14 cellular contexts compared by ENCODE assay signal in the genomic region with DNA sequence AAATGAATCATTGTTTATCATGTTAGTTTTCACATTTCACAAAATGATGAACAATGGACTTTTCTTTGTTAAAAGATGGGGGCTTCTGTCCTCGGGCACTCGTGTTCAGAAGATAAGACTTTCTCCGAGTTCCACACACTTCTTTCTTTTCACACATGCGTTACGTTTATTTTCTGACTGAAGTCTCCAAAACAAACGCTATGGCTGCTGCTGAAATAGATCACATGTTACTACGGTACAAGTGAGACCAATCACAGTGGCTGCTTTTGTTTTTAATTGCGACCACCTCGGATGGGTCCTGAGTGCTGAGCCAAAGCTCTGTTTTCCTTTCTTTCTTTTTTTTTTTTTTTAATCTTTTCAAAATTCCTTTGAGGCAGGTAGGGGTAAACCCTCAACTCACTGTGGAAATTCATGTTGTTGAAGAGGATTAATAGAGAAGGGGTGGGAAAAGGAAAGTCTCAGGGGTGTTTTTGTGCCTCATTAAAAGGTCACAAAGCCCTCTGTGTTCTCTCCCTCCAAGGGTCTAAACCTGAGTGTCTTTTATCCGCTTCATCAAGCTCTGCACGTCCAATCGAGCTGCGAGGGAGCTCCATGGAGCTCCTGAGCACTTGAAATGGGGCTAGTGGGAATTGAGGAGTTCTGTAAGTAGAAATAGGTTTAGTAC. TPM values are rescaled to one million over a fixed set of nuclear protein-coding genes. Genes with fewer than 3 reads are reported as not detected.
DNase-seq lines count a peak whose midpoint lies in the region; ATAC-seq, FAIRE-seq and TF ChIP-seq lines count a peak whose summit lies in the region.
"Had no signal": no experiment of that assay in that cellular context is flagged by ENCODE, and none has a peak within 500 bp of the region (broad histone marks: within the 10 kb centered on the region; RNA-seq: fewer than 3 reads in every experiment).

No MANE protein-coding gene starts in this region.

- H2AK9ac ChIP-seq in IMR-90 (replicated peaks; ENCODE audit: low read depth, low read length, poor library complexity) = no peak overlapping the region

- no peak for TF ChIP-seq POLR2A in IMR-90 (IDR thresholded peaks at IDR 0.05; ENCODE audit: low read depth, low read length)
- TF ChIP-seq POLR2A in H1 (IDR thresholded peaks at IDR 0.05; ENCODE audit: control extremely low read depth in 1 of 2, low read depth in 2 of 2, low read length in 2 of 2) = no peak

- no peak for TF ChIP-seq RAD21 in IMR-90 (IDR thresholded peaks at IDR 0.05; ENCODE audit: low read length)
- TF ChIP-seq RAD21 in H1 (IDR thresholded peaks at IDR 0.05 in 1 of 2, conservative IDR thresholded peaks at IDR 0.05 in 1 of 2; ENCODE audit: low read depth in 2 of 2, low read length in 2 of 2) = no peak

- BruUV-seq in IMR-90 (replicated peaks; lab: Mats Ljungman, UMichigan) = no TSS peak

- H3K18ac ChIP-seq in IMR-90 (ENCODE audit: low read depth, low read length) = peak overlapping the region; percentile 87
- peak overlapping the region; percentile 60; the same call in 1 of the 2 replicates for H3K18ac ChIP-seq in H1 (ENCODE audit: extremely low read depth, low read length)

- no peak overlapping the region for H3K4me3 Mint-ChIP-seq in CD8-positive, alpha-beta memory T cell
- H3K4me3 Mint-ChIP-seq in nephron = no peak overlapping the region

- H3K9ac ChIP-seq in IMR-90 (ENCODE audit: low read depth, low read length) (no peak overlapping the region), H1 (replicated peaks in 1 of 4; ENCODE audit: extremely low read depth in 1 of 4, low read depth in 3 of 4, low read length in 3 of 4) (no peak overlapping the region)
- H3K9ac ChIP-seq: GM23248 had no signal

- H3K27me3 ChIP-seq in CD8-positive, alpha-beta memory T cell (ENCODE audit: insufficient read depth, low read length, poor library complexity, severe bottlenecking) = no peaks in the 10 kb centered on the region
- H3K27me3 ChIP-seq in IMR-90 (ENCODE audit: control insufficient read depth, insufficient read depth, low read length) (no peaks in the 10 kb centered on the region), H1 (replicated peaks in 1 of 4; ENCODE audit: control insufficient read depth in 3 of 4, extremely low read depth in 1 of 4, insufficient read depth in 3 of 4, low read length in 3 of 4) (no peaks in the 10 kb centered on the region; a peak in 2 of 7 replicates)

- H3K79me1 ChIP-seq in IMR-90 (ENCODE audit: low read depth in 1 of 2, low read length in 2 of 2) (peaks cover 0 to 8% of the 10 kb centered on the region in 2 experiments; a peak in 2 of 4 replicates), H1 (ENCODE audit: low read depth, low read length) (no peaks in the 10 kb centered on the region)

- peaks cover 0 to 9% (median 0%) of the 10 kb centered on the region in 5 donors for H3K9me3 Mint-ChIP-seq in CD8-positive, alpha-beta memory T cell
- peaks cover 4% of the 10 kb centered on the region for H3K9me3 Mint-ChIP-seq in nephron

- WGBS in IMR-90 (ENCODE audit: extremely low coverage in 2 of 2, insufficient read length in 1 of 2), 2 experiments = 59% methylated on average over 2 of the region's 13 CpGs; no CpG with 5 or more reads in 1 of the 2 experiments
- 53% methylated on average over 13 of the region's 13 CpGs; no CpG with 5 or more reads in 1 of the 2 experiments for WGBS in H1 (ENCODE audit: extremely low coverage in 1 of 2, insufficient coverage in 1 of 2, insufficient read length in 1 of 2, insufficient replicate concordance in 2 of 2, low coverage in 1 of 2, low lambda C conversion rate in 2 of 2, missing lambda C conversion rate in 1 of 2), 2 experiments

- no peaks in the 10 kb centered on the region for H3K36me3 ChIP-seq in CD8-positive, alpha-beta memory T cell (ENCODE audit: insufficient read depth, low read length)
- H3K36me3 ChIP-seq in IMR-90 (ENCODE audit: control insufficient read depth, insufficient read depth, low read length) (no peaks in the 10 kb centered on the region), H1 (ENCODE audit: control insufficient read depth in 2 of 4, insufficient read depth in 4 of 4, low read length in 3 of 4) (no peaks in the 10 kb centered on the region)
- H3K36me3 ChIP-seq: thoracic aorta had no signal

- peak overlapping the region; percentile 36 to 58 for H4K8ac ChIP-seq in IMR-90 (ENCODE audit: low read depth in 2 of 2, low read length in 2 of 2)
- H4K8ac ChIP-seq in H1 (ENCODE audit: extremely low read depth, insufficient read depth, low read length) = no peak overlapping the region

- H2BK15ac ChIP-seq in IMR-90 (ENCODE audit: low read depth, low read length) (peak overlapping the region; percentile 23; the same call in 2 of the 3 replicates), H1 (ENCODE audit: low read length) (no peak overlapping the region)

- in situ Hi-C loops in IMR-90 (cut with MboI; ENCODE audit: low sequenced_read_pairs) = no loop called here

- dilution Hi-C loops in IMR-90 (cut with HindIII; ENCODE audit: low sequenced_read_pairs, unreplicated experiment) = no loop called here

- H3K4me3 ChIP-seq in CD8-positive, alpha-beta memory T cell (ENCODE audit: low read length) = no peak overlapping the region
- no peak overlapping the region for H3K4me3 ChIP-seq in IMR-90 (ENCODE audit: insufficient read depth, low read depth, low read length)
- peak overlapping the region in 1 of 4 experiments; percentile 22; a peak in 1 of 8 replicates for H3K4me3 ChIP-seq in H1 (ENCODE audit: extremely low read depth in 1 of 4, insufficient read depth in 2 of 4, low read depth in 3 of 4, low read length in 4 of 4)
- H3K4me3 ChIP-seq: GM12878, GM23248, thoracic aorta had no signal

- peak overlapping the region; percentile 34; the same call in 1 of the 2 replicates for H3K14ac ChIP-seq in IMR-90 (replicated peaks; ENCODE audit: low read depth, low read length)
- H3K14ac ChIP-seq in H1 (ENCODE audit: insufficient read length) = no peak overlapping the region

- H2BK120ac ChIP-seq in IMR-90 (ENCODE audit: low read depth, low read length) (peak overlapping the region; percentile 72), H1 (replicated peaks; ENCODE audit: low read depth, low read length) (peak overlapping the region; percentile 81)

- peaks cover 5 to 19% (median 13%) of the 10 kb centered on the region in 3 donors for H3K36me3 Mint-ChIP-seq in CD8-positive, alpha-beta memory T cell
- H3K36me3 Mint-ChIP-seq in nephron (ENCODE audit: low read depth) = no peaks in the 10 kb centered on the region

- H3K27me3 Mint-ChIP-seq in CD8-positive, alpha-beta memory T cell = peaks cover 0 to 4% of the 10 kb centered on the region in 2 donors
- H3K27me3 Mint-ChIP-seq in nephron (ENCODE audit: low read depth) = peaks cover 23% of the 10 kb centered on the region

- peaks cover 76 to 92% (median 91%) of the 10 kb centered on the region in 3 donors for H3K4me1 Mint-ChIP-seq in CD8-positive, alpha-beta memory T cell
- H3K4me1 Mint-ChIP-seq in nephron = peaks cover 16% of the 10 kb centered on the region

- no peak for FAIRE-seq in H1 (lab: Jason Lieb, UNC)
- FAIRE-seq: GM12878 had no signal

- H3K27ac ChIP-seq in CD8-positive, alpha-beta memory T cell (ENCODE audit: low read depth, low read length) = no peak overlapping the region
- H3K27ac ChIP-seq in IMR-90 (ENCODE audit: insufficient read depth, low read length) = peak overlapping the region; percentile 22; the same call in 1 of the 2 replicates
- H3K27ac ChIP-seq in H1 (ENCODE audit: low read depth, low read length) = peak overlapping the region; percentile 25; the same call in 1 of the 2 replicates
- H3K27ac ChIP-seq: GM23248, thoracic aorta had no signal

- no peaks in the 10 kb centered on the region for H3K79me2 ChIP-seq in H1 (ENCODE audit: control insufficient read depth in 1 of 2, insufficient read depth in 2 of 2, low read length in 2 of 2)

- ATAC-seq in IMR-90 (ENCODE audit: low read depth) (no peak), HG02798 (IDR thresholded peaks at IDR 0.05; ENCODE audit: poor library complexity, unreplicated experiment) (no peak), GM21529 (IDR thresholded peaks at IDR 0.05; ENCODE audit: unreplicated experiment) (no peak)
- ATAC-seq: GM12878, Right ventricle myocardium inferior had no signal

- intact Hi-C loops in IMR-90 (cut with micrococcal nuclease) = loop anchor here (2.0 to 10.0 kb wide), 2 partner anchors 314 to 536 kb away; no protein-coding TSS in a partner anchor

- peak overlapping the region; percentile 47 for H2BK5ac ChIP-seq in IMR-90 (ENCODE audit: low read depth, low read length, poor library complexity, severe bottlenecking)
- peak overlapping the region; percentile 54; the same call in 1 of the 2 replicates for H2BK5ac ChIP-seq in H1 (ENCODE audit: low read depth, low read length)

- H2AFZ ChIP-seq in IMR-90 (replicated peaks; ENCODE audit: low read length, poor library complexity) = no peak overlapping the region
- peak overlapping the region; percentile 9; the same call in 1 of the 2 replicates for H2AFZ ChIP-seq in H1 (ENCODE audit: low read length)
- H2AFZ ChIP-seq: GM23248 had no signal

- no peaks in the 10 kb centered on the region for H4K20me1 ChIP-seq in IMR-90 (ENCODE audit: insufficient read depth, low read length)
- H4K20me1 ChIP-seq in H1 (replicated peaks in 1 of 2; ENCODE audit: control insufficient read depth in 1 of 2, insufficient read depth in 2 of 2, low read length in 2 of 2) = no peaks in the 10 kb centered on the region

- no peak for TF ChIP-seq EP300 in H1 (IDR thresholded peaks at IDR 0.05; ENCODE audit: borderline replicate concordance in 1 of 2, low read depth in 2 of 2, low read length in 2 of 2)

- H3K9me1 ChIP-seq in IMR-90 (ENCODE audit: insufficient read depth, low read length) = peaks cover 25% of the 10 kb centered on the region

- H3K4me2 ChIP-seq in IMR-90 (ENCODE audit: low read depth, low read length) (peak overlapping the region; percentile 14; the same call in 1 of the 2 replicates), H1 (ENCODE audit: insufficient read depth in 1 of 2, low read depth in 2 of 2, low read length in 2 of 2) (peak overlapping the region; percentile 21 to 45)

- H2AK5ac ChIP-seq in IMR-90 (ENCODE audit: low read depth, low read length) (peak overlapping the region; percentile 26), H1 (ENCODE audit: low read depth, low read length) (no peak overlapping the region)

- peak overlapping the region; percentile 2; the same call in 1 of the 2 replicates for H3K23ac ChIP-seq in IMR-90 (ENCODE audit: low read depth, low read length)
- no peak overlapping the region for H3K23ac ChIP-seq in H1 (ENCODE audit: insufficient read length)

- no peaks in the 10 kb centered on the region for H3K9me3 ChIP-seq in CD8-positive, alpha-beta memory T cell (ENCODE audit: low read length)
- H3K9me3 ChIP-seq in IMR-90 (ENCODE audit: control insufficient read depth, insufficient read depth, low read length) (no peaks in the 10 kb centered on the region), H1 (ENCODE audit: insufficient read depth in 2 of 2, low read depth in 1 of 2, low read length in 1 of 2) (no peaks in the 10 kb centered on the region)
- H3K9me3 ChIP-seq: thoracic aorta had no signal

- peak overlapping the region; percentile 29; the same call in 1 of the 2 replicates for H2BK12ac ChIP-seq in H1 (ENCODE audit: low read depth, low read length)

- peak overlapping the region; percentile 81 for H4K5ac ChIP-seq in IMR-90 (ENCODE audit: low read depth, low read length)
- peak overlapping the region; percentile 50 for H4K5ac ChIP-seq in H1 (ENCODE audit: insufficient read length, low read depth, low read length)

- POLR2A ChIA-PET in CD8-positive, alpha-beta memory T cell (lab: Charles Lee) = interaction anchor here (0.7 to 3.1 kb wide), 3 partner anchors 12 to 26 kb away, joined by 3 to 20 read pairs (median 3); no protein-coding TSS in a partner anchor
- POLR2A ChIA-PET in IMR-90 (lab: Charles Lee; ENCODE audit: unreplicated experiment) = no interaction called here
- POLR2A ChIA-PET in H1 (lab: Charles Lee; ENCODE audit: partially characterized antibody) = interaction anchor here (0.8 to 1.3 kb wide), 3 partner anchors 11 to 47 kb away, joined by 3 read pairs; no protein-coding TSS in a partner anchor

- H4K91ac ChIP-seq in IMR-90 (ENCODE audit: insufficient read depth, low read depth, low read length) (peak overlapping the region; percentile 73; the same call in 1 of the 2 replicates), H1 (replicated peaks; ENCODE audit: insufficient read length, low read length) (no peak overlapping the region)

- no peak for TF ChIP-seq CTCF in IMR-90 (conservative IDR thresholded peaks at IDR 0.05; ENCODE audit: low read depth, low read length)
- no peak for TF ChIP-seq CTCF in H1 (IDR thresholded peaks at IDR 0.05; ENCODE audit: control extremely low read depth in 1 of 3, insufficient read depth in 1 of 3, low read depth in 1 of 3, low read length in 3 of 3)
- TF ChIP-seq CTCF in nephron (IDR thresholded peaks at IDR 0.05; ENCODE audit: unreplicated experiment in 3 of 3) = no peak

- CTCF ChIA-PET in CD8-positive, alpha-beta memory T cell (lab: Charles Lee) = interaction anchor here (0.8 to 1.9 kb wide), 3 partner anchors 13 to 41 kb away, joined by 3 to 4 read pairs (median 4); no protein-coding TSS in a partner anchor
- CTCF ChIA-PET in IMR-90 (lab: Yijun Ruan, JAX) = interaction anchor here (0.6 kb wide), 2 partner anchors 52 to 314 kb away, joined by 3 read pairs; no protein-coding TSS in a partner anchor
- CTCF ChIA-PET in H1 (lab: Charles Lee; ENCODE audit: partially characterized antibody) = interaction anchor here (0.7 to 1.2 kb wide), 2 partner anchors 18 to 667 kb away, joined by 3 read pairs; no protein-coding TSS in a partner anchor

- peaks cover 100% of the 10 kb centered on the region for H3K4me1 ChIP-seq in CD8-positive, alpha-beta memory T cell (ENCODE audit: insufficient read depth, low read length)
- peaks cover 27% of the 10 kb centered on the region for H3K4me1 ChIP-seq in IMR-90 (ENCODE audit: control insufficient read depth, insufficient read depth, low read length)
- H3K4me1 ChIP-seq in H1 (replicated peaks in 1 of 4; ENCODE audit: control insufficient read depth in 3 of 4, insufficient read depth in 4 of 4, low read length in 3 of 4) = peaks cover 4 to 13% (median 9%) of the 10 kb centered on the region in 4 experiments; a peak in 5 of 7 replicates

- H3K4ac ChIP-seq in IMR-90 (ENCODE audit: low read depth, low read length) = peak overlapping the region; percentile 78
- no peak overlapping the region for H3K4ac ChIP-seq in H1 (replicated peaks; ENCODE audit: insufficient read length, low read depth, low read length)

- DNase-seq in CD8-positive, alpha-beta memory T cell = no peak
- no peak for DNase-seq in IMR-90
- DNase-seq in H1 (ENCODE audit: low read depth in 1 of 2, low spot score in 2 of 2) = no peak
- no peak for DNase-seq in NCI-H774 (lab: John Stamatoyannopoulos, UW)
- DNase-seq: effector CD8-positive, alpha-beta T cell; NCI-H1092 treated with DMSO at 0.1 percent for 48 hours; NCI-H524 had no signal

- peak overlapping the region in 7 of 8 donors; percentile 93 to 100 (median 100) for H3K27ac Mint-ChIP-seq in CD8-positive, alpha-beta memory T cell
- peak overlapping the region; percentile 49 to 84 (median 54) for H3K27ac Mint-ChIP-seq in nephron

- H3K23me2 ChIP-seq in H1 (ENCODE audit: low read depth, low read length) = no peaks in the 10 kb centered on the region

- H2BK20ac ChIP-seq in IMR-90 (ENCODE audit: low read depth, low read length) = peak overlapping the region; percentile 84
- peak overlapping the region; percentile 87; the same call in 1 of the 2 replicates for H2BK20ac ChIP-seq in H1 (ENCODE audit: low read length)

- H3K56ac ChIP-seq in IMR-90 (ENCODE audit: extremely low read depth, insufficient read depth, low read length) (no peak overlapping the region; the same call in 1 of the 2 replicates), H1 (replicated peaks; ENCODE audit: insufficient read length, low read depth, low read length) (no peak overlapping the region)

RNA-seq across cellular contexts. Expression of a gene that starts 48.2 kb away (rescaled TPM):
- total RNA-seq in CD8-positive, alpha-beta memory T cell = 10 to 100 TPM; 54.0 to 54.7 TPM
- 247 TPM for polyA plus RNA-seq in CD8-positive, alpha-beta memory T cell
- 7.7 and 12.5 TPM in 2 replicates for total RNA-seq in IMR-90 (2012; rRNA removed)
- 8.2 and 8.7 TPM in 2 replicates for polyA plus RNA-seq in IMR-90 (2012; rRNA removed)
- polyA plus RNA-seq in IMR-90 (2012; cell fraction: cytosol; rRNA removed) = 4.8 and 7.4 TPM in 2 replicates
- polyA plus RNA-seq in IMR-90 (2012; cell fraction: nucleus; rRNA removed; ENCODE audit: low replicate concordance) = 6.5 and 6.7 TPM in 2 replicates
- 15.9 and 16.9 TPM in 2 replicates for total RNA-seq in H1 (2021; fragmentation: NEBNext Ultra II Directional; extraction: Animal tissue kit (Norgen Biotek cat#: 25700))
- polyA plus RNA-seq in H1 (2011; rRNA removed) = 7.0 and 7.7 TPM in 2 replicates
- 10.0 TPM for polyA plus RNA-seq in H1 (2011; cell fraction: cytosol; rRNA removed)
- polyA plus RNA-seq in H1 (2011; cell fraction: nucleus; rRNA removed) = 7.0 TPM
- 11.6 to 14.4 TPM (median 12.9 TPM) in 4 replicates for polyA plus RNA-seq in H1 (2012, experiment 1 of 2)
- 7.3 TPM for polyA plus RNA-seq in H1 (2012, experiment 2 of 2)
- 7.6 TPM for polyA plus RNA-seq in H1 (2013, experiment 1 of 2)
- polyA plus RNA-seq in H1 (2013, experiment 2 of 2) = 7.8 TPM
- polyA minus RNA-seq in H1 (2011; rRNA and poly(A)+ RNA removed) = 8.1 and 8.3 TPM in 2 replicates
- 11.0 TPM for polyA minus RNA-seq in H1 (2011; cell fraction: cytosol; rRNA and poly(A)+ RNA removed)
- 12.7 TPM for polyA minus RNA-seq in H1 (2011; cell fraction: nucleus; rRNA and poly(A)+ RNA removed)
